In genomic region chr1:107394301-107394700, GRCh38 we compare ENCODE assay signal across 18 cellular contexts.
DNase-seq lines count a peak whose midpoint lies in the region; ATAC-seq and TF ChIP-seq lines count a peak whose summit lies in the region.
"Had no signal": no experiment of that assay in that cellular context is flagged by ENCODE, and none has a peak within 500 bp of the region (broad histone marks: within the 10 kb centered on the region; RNA-seq: fewer than 3 reads in every experiment).

No MANE protein-coding gene starts in this region.

- DNase-seq in Ammon's horn (ENCODE audit: low spot score) (peak; percentile 12), epidermal melanocyte (ENCODE audit: insufficient read length, low spot score) (peak; percentile 44), midbrain (lab: John Stamatoyannopoulos, UW) (peak; percentile 4), retina (peak; percentile 22), prostate gland (ENCODE audit: low spot score) (no peak)
- DNase-seq in activated naive CD4-positive, alpha-beta T cell treated with anti-CD3 and anti-CD28 coated beads, Interleukin-2, amount 50 U/mL, for 72 hours (ENCODE audit: low spot score in 2 of 2): no peak
- DNase-seq: AML-193; Calu3; CD4-positive, alpha-beta memory T cell; DMS79 treated with DMSO at 0.1 percent for 48 hours; GF-D8; H9 had no signal

- no peak overlapping the region for H3K27ac Mint-ChIP-seq in activated naive CD4-positive, alpha-beta T cell treated with anti-CD3 and anti-CD28 coated beads, Interleukin-2, amount 50 U/mL, for 72 hours
- H3K27ac Mint-ChIP-seq: CD14-positive monocyte; CD4-positive, alpha-beta memory T cell; H9 had no signal

- 97% methylated on average over 3 of the region's 3 CpGs for WGBS in prostate gland

- no peaks in the 10 kb centered on the region for H3K9me3 ChIP-seq in prostate gland
- H3K9me3 ChIP-seq: A549, BLaER1 had no signal

- no peak for TF ChIP-seq CTCF in prostate gland (IDR thresholded peaks at IDR 0.05)

- no peak overlapping the region for H3K27ac ChIP-seq in prostate gland
- H3K27ac ChIP-seq: 22Rv1, A549, BLaER1, HL-60 had no signal

- H3K36me3 Mint-ChIP-seq in activated naive CD4-positive, alpha-beta T cell treated with anti-CD3 and anti-CD28 coated beads, Interleukin-2, amount 50 U/mL, for 72 hours: no peaks in the 10 kb centered on the region
- H3K36me3 Mint-ChIP-seq: CD14-positive monocyte; CD4-positive, alpha-beta memory T cell had no signal

- H3K27me3 ChIP-seq in prostate gland (replicated peaks; ENCODE audit: insufficient read depth): no peaks in the 10 kb centered on the region
- H3K27me3 ChIP-seq: BLaER1 had no signal

- no peaks in the 10 kb centered on the region for H3K36me3 ChIP-seq in prostate gland
- H3K36me3 ChIP-seq: BLaER1 had no signal

- no peaks in the 10 kb centered on the region for H3K4me1 ChIP-seq in prostate gland (replicated peaks)
- H3K4me1 ChIP-seq: A549, BLaER1 had no signal

- no peak for ATAC-seq in activated naive CD4-positive, alpha-beta T cell treated with anti-CD3 and anti-CD28 coated beads, Interleukin-2, amount 50 U/mL, for 72 hours
- ATAC-seq in GM19463 (IDR thresholded peaks at IDR 0.05; ENCODE audit: unreplicated experiment): no peak
- ATAC-seq: A549 had no signal

- TF ChIP-seq POLR2A in prostate gland (IDR thresholded peaks at IDR 0.05): no peak

- H3K4me3 ChIP-seq in prostate gland: no peak overlapping the region
- H3K4me3 ChIP-seq: A549, BLaER1 had no signal

- peaks cover 4 to 12% of the 10 kb centered on the region in 2 donors for H3K9me3 Mint-ChIP-seq in activated naive CD4-positive, alpha-beta T cell treated with anti-CD3 and anti-CD28 coated beads, Interleukin-2, amount 50 U/mL, for 72 hours

- intact Hi-C loops in prostate gland (cut with DNase I): no loop called here

Comparison
In these comparisons a context has a peak if more than half of its experiments do, and no peak if none do; other contexts are left out.
1. DNase-seq: peak in Ammon's horn (single experiment), epidermal melanocyte (single experiment), midbrain (single experiment) and retina (single experiment); none in activated naive CD4-positive, alpha-beta T cell treated with anti-CD3 and anti-CD28 coated beads, Interleukin-2, amount 50 U/mL, for 72 hours (0 of 2) and prostate gland (single experiment).